18 cellular contexts compared by ENCODE assay signal in genomic region chr10:60739581-60739980, GRCh38.
"Had no signal": no experiment of that assay in that cellular context is flagged by ENCODE, and none has a peak within 500 bp of the region (broad histone marks: within the 10 kb centered on the region; RNA-seq: fewer than 3 reads in every experiment).

No MANE protein-coding gene starts in this region.

- DNase-seq: activated CD4-positive, alpha-beta T cell treated with anti-CD3 and anti-CD28 coated beads for 4 hours; activated CD8-positive, alpha-beta memory T cell treated with anti-CD3 and anti-CD28 coated beads, Interleukin-2, amount 50 U/mL, for 48 hours; activated CD8-positive, alpha-beta T cell treated with anti-CD3 and anti-CD28 coated beads for 36 hours; activated naive CD4-positive, alpha-beta T cell; endodermal cell; erythroblast; foreskin keratinocyte; head of caudate nucleus; islet precursor cell; left ventricle myocardium superior; mesendoderm; ovary; stimulated activated CD4-positive, alpha-beta T cell treated with anti-CD3 and anti-CD28 coated beads, Interleukin-4, amount 100 ng/mL, for 4 hours; stomach; T-cell; T1000 had no signal

- H3K27ac ChIP-seq: foreskin keratinocyte, ovary, stomach had no signal

- H3K27me3 Mint-ChIP-seq: central memory CD8-positive, alpha-beta T cell had no signal

- H3K36me3 ChIP-seq: ovary, stomach had no signal

- H3K4me1 ChIP-seq: stomach had no signal

- H3K27ac Mint-ChIP-seq: activated CD8-positive, alpha-beta T cell treated with anti-CD3 and anti-CD28 coated beads for 36 hours; activated T-helper 1 cell treated with anti-CD3 and anti-CD28 coated beads, Interleukin-12 subunit alpha, Interleukin-12 subunit beta, Interleukin-2, Interleukin-4 antibody, amounts not matched to agents 30 ng/mL and 10 ng/mL and 1 ng/mL, durations not matched to agents 14 hours and 24 hours and 36 hours; endodermal cell; T-cell had no signal

- H3K4me1 Mint-ChIP-seq: central memory CD8-positive, alpha-beta T cell had no signal

- H3K4me3 Mint-ChIP-seq: activated CD8-positive, alpha-beta T cell treated with anti-CD3 and anti-CD28 coated beads for 36 hours; activated T-helper 1 cell treated with anti-CD3 and anti-CD28 coated beads, Interleukin-12 subunit alpha, Interleukin-12 subunit beta, Interleukin-2, Interleukin-4 antibody, amounts not matched to agents 30 ng/mL and 10 ng/mL and 1 ng/mL, durations not matched to agents 14 hours and 24 hours and 36 hours; central memory CD8-positive, alpha-beta T cell; endodermal cell; T-cell had no signal

- ATAC-seq: activated CD8-positive, alpha-beta T cell treated with anti-CD3 and anti-CD28 coated beads for 36 hours; foreskin keratinocyte; left ventricle myocardium superior; T-cell had no signal

- H3K27me3 ChIP-seq: foreskin keratinocyte, ovary had no signal

- H3K9me3 ChIP-seq: ovary, stomach had no signal

- H3K9me3 Mint-ChIP-seq: activated CD8-positive, alpha-beta T cell treated with anti-CD3 and anti-CD28 coated beads for 36 hours; activated T-helper 1 cell treated with anti-CD3 and anti-CD28 coated beads, Interleukin-12 subunit alpha, Interleukin-12 subunit beta, Interleukin-2, Interleukin-4 antibody, amounts not matched to agents 30 ng/mL and 10 ng/mL and 1 ng/mL, durations not matched to agents 14 hours and 24 hours and 36 hours; central memory CD8-positive, alpha-beta T cell; endodermal cell; T-cell had no signal

- H3K4me3 ChIP-seq: ovary, stomach had no signal
